In the genomic region with DNA sequence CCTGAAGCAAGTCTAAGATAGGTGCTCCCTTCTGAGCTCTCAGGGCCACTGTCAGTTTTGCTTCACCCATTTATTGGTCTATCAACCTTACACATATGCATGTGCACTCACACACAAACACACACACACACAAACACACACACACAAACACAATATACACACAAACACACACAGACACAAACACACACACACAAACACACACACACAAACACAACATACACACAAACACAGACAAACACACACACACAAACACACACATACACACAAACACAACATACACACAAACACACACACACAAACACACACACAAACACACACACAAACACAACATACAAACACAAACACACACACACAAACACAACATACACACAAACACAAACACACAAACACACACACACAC, we compare ENCODE assay signal across 1 cellular context.
TF ChIP-seq lines count a peak whose summit lies in the region.

No MANE protein-coding gene starts in this region.

TF ChIP-seq in HepG2, 621 proteins besides CTCF, POLR2A, EP300 and RAD21:
- TF ChIP-seq, protein P1, sequence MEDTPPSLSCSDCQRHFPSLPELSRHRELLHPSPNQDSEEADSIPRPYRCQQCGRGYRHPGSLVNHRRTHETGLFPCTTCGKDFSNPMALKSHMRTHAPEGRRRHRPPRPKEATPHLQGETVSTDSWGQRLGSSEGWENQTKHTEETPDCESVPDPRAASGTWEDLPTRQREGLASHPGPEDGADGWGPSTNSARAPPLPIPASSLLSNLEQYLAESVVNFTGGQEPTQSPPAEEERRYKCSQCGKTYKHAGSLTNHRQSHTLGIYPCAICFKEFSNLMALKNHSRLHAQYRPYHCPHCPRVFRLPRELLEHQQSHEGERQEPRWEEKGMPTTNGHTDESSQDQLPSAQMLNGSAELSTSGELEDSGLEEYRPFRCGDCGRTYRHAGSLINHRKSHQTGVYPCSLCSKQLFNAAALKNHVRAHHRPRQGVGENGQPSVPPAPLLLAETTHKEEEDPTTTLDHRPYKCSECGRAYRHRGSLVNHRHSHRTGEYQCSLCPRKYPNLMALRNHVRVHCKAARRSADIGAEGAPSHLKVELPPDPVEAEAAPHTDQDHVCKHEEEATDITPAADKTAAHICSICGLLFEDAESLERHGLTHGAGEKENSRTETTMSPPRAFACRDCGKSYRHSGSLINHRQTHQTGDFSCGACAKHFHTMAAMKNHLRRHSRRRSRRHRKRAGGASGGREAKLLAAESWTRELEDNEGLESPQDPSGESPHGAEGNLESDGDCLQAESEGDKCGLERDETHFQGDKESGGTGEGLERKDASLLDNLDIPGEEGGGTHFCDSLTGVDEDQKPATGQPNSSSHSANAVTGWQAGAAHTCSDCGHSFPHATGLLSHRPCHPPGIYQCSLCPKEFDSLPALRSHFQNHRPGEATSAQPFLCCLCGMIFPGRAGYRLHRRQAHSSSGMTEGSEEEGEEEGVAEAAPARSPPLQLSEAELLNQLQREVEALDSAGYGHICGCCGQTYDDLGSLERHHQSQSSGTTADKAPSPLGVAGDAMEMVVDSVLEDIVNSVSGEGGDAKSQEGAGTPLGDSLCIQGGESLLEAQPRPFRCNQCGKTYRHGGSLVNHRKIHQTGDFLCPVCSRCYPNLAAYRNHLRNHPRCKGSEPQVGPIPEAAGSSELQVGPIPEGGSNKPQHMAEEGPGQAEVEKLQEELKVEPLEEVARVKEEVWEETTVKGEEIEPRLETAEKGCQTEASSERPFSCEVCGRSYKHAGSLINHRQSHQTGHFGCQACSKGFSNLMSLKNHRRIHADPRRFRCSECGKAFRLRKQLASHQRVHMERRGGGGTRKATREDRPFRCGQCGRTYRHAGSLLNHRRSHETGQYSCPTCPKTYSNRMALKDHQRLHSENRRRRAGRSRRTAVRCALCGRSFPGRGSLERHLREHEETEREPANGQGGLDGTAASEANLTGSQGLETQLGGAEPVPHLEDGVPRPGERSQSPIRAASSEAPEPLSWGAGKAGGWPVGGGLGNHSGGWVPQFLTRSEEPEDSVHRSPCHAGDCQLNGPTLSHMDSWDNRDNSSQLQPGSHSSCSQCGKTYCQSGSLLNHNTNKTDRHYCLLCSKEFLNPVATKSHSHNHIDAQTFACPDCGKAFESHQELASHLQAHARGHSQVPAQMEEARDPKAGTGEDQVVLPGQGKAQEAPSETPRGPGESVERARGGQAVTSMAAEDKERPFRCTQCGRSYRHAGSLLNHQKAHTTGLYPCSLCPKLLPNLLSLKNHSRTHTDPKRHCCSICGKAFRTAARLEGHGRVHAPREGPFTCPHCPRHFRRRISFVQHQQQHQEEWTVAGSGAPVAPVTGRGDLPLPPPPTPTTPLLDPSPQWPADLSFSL (CRISPR knock-in tag; IDR thresholded peaks at IDR 0.05): peak; percentile 86
- TF ChIP-seq ZNF234 (CRISPR knock-in tag; conservative IDR thresholded peaks at IDR 0.05): no peak
